ENCODE assay signal across 8 cellular contexts in the genomic region with DNA sequence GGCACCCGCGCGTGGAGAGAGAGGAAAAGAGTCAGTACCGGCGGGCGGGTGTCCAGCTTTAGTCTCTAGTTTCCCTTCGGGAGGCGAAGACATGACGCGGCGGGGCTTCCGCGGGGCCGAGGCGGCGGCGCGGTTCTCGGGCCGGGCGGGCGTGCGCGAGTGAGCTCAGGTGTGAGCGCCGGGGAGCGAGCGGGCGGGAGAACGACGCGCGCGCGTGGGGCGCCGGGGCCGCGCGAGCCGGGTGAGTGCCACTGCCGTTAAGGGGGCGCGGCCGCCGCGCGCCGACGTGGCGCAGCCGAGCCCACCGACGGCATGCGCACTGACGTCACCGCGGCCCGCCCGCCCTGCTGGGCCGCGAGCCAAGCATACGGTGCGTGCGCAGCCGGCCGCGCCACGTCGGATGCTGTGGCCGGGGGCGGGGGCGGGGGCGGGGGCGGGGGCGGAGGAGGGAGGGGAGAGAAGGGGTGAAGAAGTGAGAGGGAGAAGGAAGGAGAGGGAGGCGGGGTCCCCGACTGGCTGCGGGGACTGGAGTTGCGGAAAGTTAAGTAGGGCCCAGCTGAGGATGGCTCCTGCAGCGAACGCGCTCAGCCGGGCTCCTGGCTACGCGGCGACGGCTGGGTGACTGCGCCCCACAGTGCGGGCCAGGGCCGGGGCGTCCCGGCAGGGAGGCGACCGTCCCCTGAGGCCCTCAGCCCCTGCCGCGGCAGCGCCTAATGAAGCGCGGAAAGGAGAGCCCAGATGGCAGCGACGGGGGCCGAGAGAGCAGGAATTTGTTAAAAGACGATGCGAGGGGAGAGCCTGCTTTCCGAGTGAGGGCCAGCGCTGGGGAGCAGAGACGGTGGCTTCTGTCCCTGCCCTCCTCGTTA.
A peak's percentile ranks its signal among the peaks of the same experiment; 100 is the strongest.
DNase-seq lines count a peak whose midpoint lies in the region; TF ChIP-seq lines count a peak whose summit lies in the region.

TSS of gene DAP (minus strand) at position 259 of the 866 bp plus-strand sequence. CDS start at position 93, 166 bp downstream.

- peaks cover 44% of the 10 kb centered on the region for H3K79me2 ChIP-seq in MM.1S (ENCODE audit: low read length)

- H3K9me2 ChIP-seq in MM.1S (replicated peaks; ENCODE audit: insufficient read depth, low read length): no peaks in the 10 kb centered on the region

- H3K27ac ChIP-seq in MM.1S (ENCODE audit: low read length) (peak within 1 kb of the TSS; percentile 13; the same call in 1 of the 2 replicates), SK-N-MC (peak within 1 kb of the TSS; percentile 73; the same call in 1 of the 2 replicates)

- H3K9ac ChIP-seq in MM.1S (ENCODE audit: low read length) (peak within 1 kb of the TSS; percentile 62), SK-N-MC (ENCODE audit: insufficient read length) (peak within 1 kb of the TSS; percentile 82)

- H3K4me3 ChIP-seq in MM.1S (ENCODE audit: low read length) (peak within 1 kb of the TSS; percentile 64), SK-N-MC (peak within 1 kb of the TSS; percentile 91)

- H3K36me3 Mint-ChIP-seq in activated naive CD4-positive, alpha-beta T cell treated with anti-CD3 and anti-CD28 coated beads, Interleukin-2, amount 10 ng/mL, durations not matched to agents 7 days and 5 days: peaks cover 16% of the 10 kb centered on the region

- H3K4me2 ChIP-seq in MM.1S (ENCODE audit: low read depth, low read length): peak within 1 kb of the TSS; percentile 95

- DNase-seq in GF-D8 (lab: John Stamatoyannopoulos, UW) (peak; percentile 77), HCEC 1CT (peak; percentile 84), MM.1S (peak; percentile 92), SK-N-MC (ENCODE audit: low read depth, low spot score) (peak; percentile 10), germinal center (ENCODE audit: low spot score) (peak; percentile 92), nucleus accumbens (lab: John Stamatoyannopoulos, UW) (peak in 52 of 56 donors; percentile 38 to 87 (median 69)), superior temporal gyrus (ENCODE audit: extremely low spot score) (peak; percentile 66)
- peak; percentile 90 for DNase-seq in activated naive CD4-positive, alpha-beta T cell treated with anti-CD3 and anti-CD28 coated beads, Interleukin-2, amount 10 ng/mL, durations not matched to agents 7 days and 5 days

- H3K36me3 ChIP-seq in MM.1S (replicated peaks; ENCODE audit: insufficient read depth, low read length) (no peaks in the 10 kb centered on the region), SK-N-MC (ENCODE audit: insufficient read depth, low read length) (no peaks in the 10 kb centered on the region; the same call in 1 of the 2 replicates)

- peaks cover 52% of the 10 kb centered on the region for H3K4me1 Mint-ChIP-seq in activated naive CD4-positive, alpha-beta T cell treated with anti-CD3 and anti-CD28 coated beads, Interleukin-2, amount 10 ng/mL, durations not matched to agents 7 days and 5 days

- no peaks in the 10 kb centered on the region for H3K9me3 Mint-ChIP-seq in activated naive CD4-positive, alpha-beta T cell treated with anti-CD3 and anti-CD28 coated beads, Interleukin-2, amount 10 ng/mL, durations not matched to agents 7 days and 5 days

- no peaks in the 10 kb centered on the region for H4K20me1 ChIP-seq in MM.1S (ENCODE audit: insufficient read depth, low read length)

- no peaks in the 10 kb centered on the region for H3K27me3 ChIP-seq in MM.1S (replicated peaks; ENCODE audit: insufficient read depth, low read length)

- CTCF ChIA-PET in activated naive CD4-positive, alpha-beta T cell treated with anti-CD3 and anti-CD28 coated beads, Interleukin-2, amount 10 ng/mL, durations not matched to agents 7 days and 5 days (lab: Charles Lee): no interaction called here

- H3F3A ChIP-seq in MM.1S (ENCODE audit: insufficient read depth, low read length): 0 out of 2 replicates have a peak, but pooled peaks cover 6% of the 10 kb centered on the region

- H2AFZ ChIP-seq in MM.1S (ENCODE audit: low read length): peak within 1 kb of the TSS; percentile 82

- H3K27ac Mint-ChIP-seq in activated naive CD4-positive, alpha-beta T cell treated with anti-CD3 and anti-CD28 coated beads, Interleukin-2, amount 10 ng/mL, durations not matched to agents 7 days and 5 days: peak within 1 kb of the TSS; percentile 93

- H3K9me3 ChIP-seq in MM.1S (replicated peaks; ENCODE audit: insufficient read depth, low read length) (no peaks in the 10 kb centered on the region), SK-N-MC (ENCODE audit: low read depth, low read length) (no peaks in the 10 kb centered on the region)

- H3K4me3 Mint-ChIP-seq in activated naive CD4-positive, alpha-beta T cell treated with anti-CD3 and anti-CD28 coated beads, Interleukin-2, amount 10 ng/mL, durations not matched to agents 7 days and 5 days: peak within 1 kb of the TSS; percentile 95

- TF ChIP-seq CTCF in MM.1S (IDR thresholded peaks at IDR 0.05; ENCODE audit: low read length): no peak

- H3K4me1 ChIP-seq in MM.1S (ENCODE audit: low read length): 0 out of 2 replicates have a peak, but pooled peaks cover 7% of the 10 kb centered on the region

- H3K27me3 Mint-ChIP-seq in activated naive CD4-positive, alpha-beta T cell treated with anti-CD3 and anti-CD28 coated beads, Interleukin-2, amount 10 ng/mL, durations not matched to agents 7 days and 5 days: peaks cover 6% of the 10 kb centered on the region

Comparison
In these comparisons a context has a peak if more than half of its experiments do, and no peak if none do; other contexts are left out.
1. Peak in every context shown above with its lines: DNase-seq, H3K4me3 ChIP-seq and H3K27ac ChIP-seq.
2. DNase-seq: peak in every context shown above with its lines; median percentile 92 in MM.1S; 92 in germinal center; 90 in activated naive CD4-positive, alpha-beta T cell treated with anti-CD3 and anti-CD28 coated beads, Interleukin-2, amount 10 ng/mL, durations not matched to agents 7 days and 5 days; 84 in HCEC 1CT; 77 in GF-D8; 69 in nucleus accumbens; 66 in superior temporal gyrus; 10 in SK-N-MC.